Comparison of ENCODE assay signal across 8 cellular contexts in genomic region chr9:92600742-92601261, GRCh38.
DNase-seq lines count a peak whose midpoint lies in the region; ATAC-seq and TF ChIP-seq lines count a peak whose summit lies in the region.
"Had no signal": no experiment of that assay in that cellular context is flagged by ENCODE, and none has a peak within 500 bp of the region (broad histone marks: within the 10 kb centered on the region; RNA-seq: fewer than 3 reads in every experiment).

No MANE protein-coding gene starts in this region.

- TF ChIP-seq CTCF in fibroblast of the aortic adventitia (IDR thresholded peaks at IDR 0.05; ENCODE audit: insufficient read depth, low read length) = no peak
- no peak for TF ChIP-seq CTCF in upper lobe of right lung (IDR thresholded peaks at IDR 0.05)

- intact Hi-C loops in upper lobe of right lung (cut with DNase I) = no loop called here
- intact Hi-C loops in activated T-helper 2 cell treated with anti-CD3 and anti-CD28 coated beads, Interferon-gamma antibody, Interleukin-2, Interleukin-4, amounts not matched to agents 10 μg/mL and 5 μg/mL and 100 μg/mL, durations not matched to agents 14 hours and 24 hours and 36 hours (cut with micrococcal nuclease) = no loop called here

- H2BK120ac ChIP-seq in neuronal stem cell (ENCODE audit: low read depth, low read length) = no peak overlapping the region

- no peak overlapping the region for H3K4me3 Mint-ChIP-seq in activated T-helper 2 cell treated with anti-CD3 and anti-CD28 coated beads, Interferon-gamma antibody, Interleukin-2, Interleukin-4, amounts not matched to agents 10 μg/mL and 5 μg/mL and 100 μg/mL, durations not matched to agents 14 hours and 24 hours and 36 hours (ENCODE audit: low read depth)
- H3K4me3 Mint-ChIP-seq: T-helper 2 cell treated with Interferon-gamma antibody and Interleukin-4, amounts not matched to agents 5 μg/mL and 100 μg/mL, for 36 hours had no signal

- H3K27ac ChIP-seq in neuronal stem cell (replicated peaks; ENCODE audit: low read length) (no peak overlapping the region), upper lobe of right lung (peak overlapping the region; percentile 51)

- H3K4me1 ChIP-seq in neuronal stem cell (ENCODE audit: control insufficient read depth in 2 of 2, insufficient read depth in 1 of 2, low read depth in 1 of 2, low read length in 2 of 2) (no peaks in the 10 kb centered on the region), upper lobe of right lung (peaks cover 24% of the 10 kb centered on the region)

- WGBS in neuronal stem cell (ENCODE audit: extremely low coverage in 2 of 2, insufficient read length in 2 of 2, insufficient replicate concordance in 1 of 2), 2 donors = no CpG with 5 or more reads among the region's 9 CpGs

- no peak overlapping the region for H3K27ac Mint-ChIP-seq in activated T-helper 2 cell treated with anti-CD3 and anti-CD28 coated beads, Interferon-gamma antibody, Interleukin-2, Interleukin-4, amounts not matched to agents 10 μg/mL and 5 μg/mL and 100 μg/mL, durations not matched to agents 14 hours and 24 hours and 36 hours
- H3K27ac Mint-ChIP-seq: T-helper 2 cell treated with Interferon-gamma antibody and Interleukin-4, amounts not matched to agents 5 μg/mL and 100 μg/mL, for 36 hours had no signal

- H3K9ac ChIP-seq in neuronal stem cell (ENCODE audit: low read depth, low read length, poor library complexity) = peak overlapping the region; percentile 7

- H3K9me3 ChIP-seq in neuronal stem cell (replicated peaks in 1 of 2; ENCODE audit: control insufficient read depth in 2 of 2, insufficient read depth in 1 of 2, low read depth in 1 of 2, low read length in 2 of 2) = peaks cover 0 to 9% of the 10 kb centered on the region in 2 donors
- no peaks in the 10 kb centered on the region for H3K9me3 ChIP-seq in upper lobe of right lung

- no peaks in the 10 kb centered on the region for H3K4me1 Mint-ChIP-seq in activated T-helper 2 cell treated with anti-CD3 and anti-CD28 coated beads, Interferon-gamma antibody, Interleukin-2, Interleukin-4, amounts not matched to agents 10 μg/mL and 5 μg/mL and 100 μg/mL, durations not matched to agents 14 hours and 24 hours and 36 hours (ENCODE audit: low read depth)

- no peak overlapping the region for H4K8ac ChIP-seq in neuronal stem cell (ENCODE audit: low read depth, low read length)

- H3K23ac ChIP-seq in neuronal stem cell (ENCODE audit: low read depth, low read length, poor library complexity) = no peak overlapping the region

- no peaks in the 10 kb centered on the region for H3K79me1 ChIP-seq in neuronal stem cell (ENCODE audit: low read depth, low read length)

- no peak overlapping the region for H2BK12ac ChIP-seq in neuronal stem cell (ENCODE audit: low read length)

- H2AFZ ChIP-seq in neuronal stem cell (ENCODE audit: low read length) = no peak overlapping the region

- in situ Hi-C loops in G401 (cut with HindIII; ENCODE audit: low sequenced_read_pairs) = no loop called here

- H3K36me3 ChIP-seq in neuronal stem cell (replicated peaks in 1 of 2; ENCODE audit: control insufficient read depth in 2 of 2, insufficient read depth in 2 of 2, low read length in 2 of 2) (no peaks in the 10 kb centered on the region), upper lobe of right lung (no peaks in the 10 kb centered on the region)

- DNase-seq in amniotic stem cell (lab: John Stamatoyannopoulos, UW) (peak; percentile 27), fibroblast of the aortic adventitia (ENCODE audit: low read depth) (peak; percentile 59), neuronal stem cell (ENCODE audit: low spot score) (no peak), upper lobe of right lung (no peak), G401 (ENCODE audit: low spot score) (no peak)
- no peak for DNase-seq in activated T-helper 2 cell treated with anti-CD3 and anti-CD28 coated beads, Interferon-gamma antibody, Interleukin-2, Interleukin-4, amounts not matched to agents 10 μg/mL and 5 μg/mL and 100 μg/mL, durations not matched to agents 14 hours and 24 hours and 36 hours (ENCODE audit: low spot score)

- ATAC-seq in upper lobe of right lung (peak; percentile 28), GM21423 (IDR thresholded peaks at IDR 0.05; ENCODE audit: unreplicated experiment) (no peak)

- H4K91ac ChIP-seq in neuronal stem cell (ENCODE audit: low read depth, low read length, poor library complexity) = no peak overlapping the region

- H3K4me3 ChIP-seq in fibroblast of the aortic adventitia (ENCODE audit: low read depth, low read length) = no peak overlapping the region
- no peak overlapping the region for H3K4me3 ChIP-seq in neuronal stem cell (ENCODE audit: low read length in 2 of 2)
- no peak overlapping the region for H3K4me3 ChIP-seq in upper lobe of right lung

- H2AK5ac ChIP-seq in neuronal stem cell (ENCODE audit: low read depth, low read length) = no peak overlapping the region

- no peaks in the 10 kb centered on the region for H3K27me3 Mint-ChIP-seq in activated T-helper 2 cell treated with anti-CD3 and anti-CD28 coated beads, Interferon-gamma antibody, Interleukin-2, Interleukin-4, amounts not matched to agents 10 μg/mL and 5 μg/mL and 100 μg/mL, durations not matched to agents 14 hours and 24 hours and 36 hours (ENCODE audit: low read depth)

- H3K18ac ChIP-seq in neuronal stem cell (ENCODE audit: low read length) = no peak overlapping the region

- no peaks in the 10 kb centered on the region for H3K27me3 ChIP-seq in neuronal stem cell (ENCODE audit: control insufficient read depth in 3 of 3, insufficient read depth in 3 of 3, low read depth in 1 of 3, low read length in 3 of 3)
- H3K27me3 ChIP-seq in upper lobe of right lung = no peaks in the 10 kb centered on the region

- no peak overlapping the region for H3K4me2 ChIP-seq in neuronal stem cell (ENCODE audit: insufficient read depth, low read length, poor library complexity, severe bottlenecking)

- H2BK5ac ChIP-seq in neuronal stem cell (ENCODE audit: low read length) = no peak overlapping the region

- H3K4ac ChIP-seq in neuronal stem cell (ENCODE audit: low read length) = no peak overlapping the region

- H3K14ac ChIP-seq in neuronal stem cell (ENCODE audit: low read length) = no peak overlapping the region

- H3K9me3 Mint-ChIP-seq in activated T-helper 2 cell treated with anti-CD3 and anti-CD28 coated beads, Interferon-gamma antibody, Interleukin-2, Interleukin-4, amounts not matched to agents 10 μg/mL and 5 μg/mL and 100 μg/mL, durations not matched to agents 14 hours and 24 hours and 36 hours = peaks cover 20% of the 10 kb centered on the region

- no peak overlapping the region for H2BK15ac ChIP-seq in neuronal stem cell (ENCODE audit: low read length)

- peaks cover 19% of the 10 kb centered on the region for H3K36me3 Mint-ChIP-seq in activated T-helper 2 cell treated with anti-CD3 and anti-CD28 coated beads, Interferon-gamma antibody, Interleukin-2, Interleukin-4, amounts not matched to agents 10 μg/mL and 5 μg/mL and 100 μg/mL, durations not matched to agents 14 hours and 24 hours and 36 hours (ENCODE audit: low read depth)

Comparison
In these comparisons a context has a peak if more than half of its experiments do, and no peak if none do; other contexts are left out.
1. DNase-seq: peak in amniotic stem cell (single experiment) and fibroblast of the aortic adventitia (single experiment); none in neuronal stem cell (single experiment), upper lobe of right lung (single experiment), G401 (single experiment) and activated T-helper 2 cell treated with anti-CD3 and anti-CD28 coated beads, Interferon-gamma antibody, Interleukin-2, Interleukin-4, amounts not matched to agents 10 μg/mL and 5 μg/mL and 100 μg/mL, durations not matched to agents 14 hours and 24 hours and 36 hours (single experiment).